1 cellular context compared by ENCODE assay signal in the genomic region with DNA sequence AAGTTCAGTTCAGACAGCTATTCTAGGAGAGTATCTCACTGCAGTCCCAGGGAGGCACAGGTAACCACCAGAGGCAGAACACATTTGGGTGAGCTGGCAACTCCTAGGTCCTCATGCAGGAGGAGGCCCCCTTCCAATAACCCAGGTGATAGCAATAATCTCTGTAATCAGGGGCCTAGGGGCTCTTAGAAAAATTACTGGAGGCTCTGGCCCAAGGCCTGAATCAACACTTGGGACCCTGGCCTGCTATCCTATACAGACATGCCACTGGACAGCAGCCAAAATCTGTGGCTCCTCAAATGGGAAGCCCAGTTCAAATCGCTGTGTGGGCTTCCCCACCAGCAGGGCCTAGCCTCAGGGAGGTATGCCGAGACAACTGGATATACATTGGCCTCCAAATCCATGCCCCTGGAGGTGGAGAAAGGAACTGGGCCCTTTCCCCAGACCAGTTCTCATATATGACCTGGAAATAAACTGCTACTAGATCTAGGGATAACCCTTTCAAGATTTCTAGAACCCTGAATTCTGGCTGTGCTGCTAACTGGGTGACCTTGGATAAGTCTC.
A peak's percentile ranks its signal among the peaks of the same experiment; 100 is the strongest.
TF ChIP-seq lines count a peak whose summit lies in the region.

No MANE protein-coding gene starts in this region.

TF ChIP-seq in HepG2, 621 proteins besides CTCF, POLR2A, EP300 and RAD21 (continued from another document):
- 0 out of 2 replicates have a peak, but pooled peaks have one; percentile 19 for TF ChIP-seq ZNF761 (CRISPR knock-in tag; conservative IDR thresholded peaks at IDR 0.05)
- TF ChIP-seq, protein P1, sequence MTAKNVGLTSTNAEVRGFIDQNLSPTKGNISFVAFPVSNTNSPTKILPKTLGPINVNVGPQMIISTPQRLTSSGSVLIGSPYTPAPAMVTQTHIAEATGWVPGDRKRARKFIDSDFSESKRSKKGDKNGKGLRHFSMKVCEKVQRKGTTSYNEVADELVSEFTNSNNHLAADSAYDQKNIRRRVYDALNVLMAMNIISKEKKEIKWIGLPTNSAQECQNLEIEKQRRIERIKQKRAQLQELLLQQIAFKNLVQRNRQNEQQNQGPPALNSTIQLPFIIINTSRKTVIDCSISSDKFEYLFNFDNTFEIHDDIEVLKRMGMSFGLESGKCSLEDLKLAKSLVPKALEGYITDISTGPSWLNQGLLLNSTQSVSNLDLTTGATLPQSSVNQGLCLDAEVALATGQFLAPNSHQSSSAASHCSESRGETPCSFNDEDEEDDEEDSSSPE (CRISPR knock-in tag; IDR thresholded peaks at IDR 0.05), result no peak
- TF ChIP-seq, protein P2, sequence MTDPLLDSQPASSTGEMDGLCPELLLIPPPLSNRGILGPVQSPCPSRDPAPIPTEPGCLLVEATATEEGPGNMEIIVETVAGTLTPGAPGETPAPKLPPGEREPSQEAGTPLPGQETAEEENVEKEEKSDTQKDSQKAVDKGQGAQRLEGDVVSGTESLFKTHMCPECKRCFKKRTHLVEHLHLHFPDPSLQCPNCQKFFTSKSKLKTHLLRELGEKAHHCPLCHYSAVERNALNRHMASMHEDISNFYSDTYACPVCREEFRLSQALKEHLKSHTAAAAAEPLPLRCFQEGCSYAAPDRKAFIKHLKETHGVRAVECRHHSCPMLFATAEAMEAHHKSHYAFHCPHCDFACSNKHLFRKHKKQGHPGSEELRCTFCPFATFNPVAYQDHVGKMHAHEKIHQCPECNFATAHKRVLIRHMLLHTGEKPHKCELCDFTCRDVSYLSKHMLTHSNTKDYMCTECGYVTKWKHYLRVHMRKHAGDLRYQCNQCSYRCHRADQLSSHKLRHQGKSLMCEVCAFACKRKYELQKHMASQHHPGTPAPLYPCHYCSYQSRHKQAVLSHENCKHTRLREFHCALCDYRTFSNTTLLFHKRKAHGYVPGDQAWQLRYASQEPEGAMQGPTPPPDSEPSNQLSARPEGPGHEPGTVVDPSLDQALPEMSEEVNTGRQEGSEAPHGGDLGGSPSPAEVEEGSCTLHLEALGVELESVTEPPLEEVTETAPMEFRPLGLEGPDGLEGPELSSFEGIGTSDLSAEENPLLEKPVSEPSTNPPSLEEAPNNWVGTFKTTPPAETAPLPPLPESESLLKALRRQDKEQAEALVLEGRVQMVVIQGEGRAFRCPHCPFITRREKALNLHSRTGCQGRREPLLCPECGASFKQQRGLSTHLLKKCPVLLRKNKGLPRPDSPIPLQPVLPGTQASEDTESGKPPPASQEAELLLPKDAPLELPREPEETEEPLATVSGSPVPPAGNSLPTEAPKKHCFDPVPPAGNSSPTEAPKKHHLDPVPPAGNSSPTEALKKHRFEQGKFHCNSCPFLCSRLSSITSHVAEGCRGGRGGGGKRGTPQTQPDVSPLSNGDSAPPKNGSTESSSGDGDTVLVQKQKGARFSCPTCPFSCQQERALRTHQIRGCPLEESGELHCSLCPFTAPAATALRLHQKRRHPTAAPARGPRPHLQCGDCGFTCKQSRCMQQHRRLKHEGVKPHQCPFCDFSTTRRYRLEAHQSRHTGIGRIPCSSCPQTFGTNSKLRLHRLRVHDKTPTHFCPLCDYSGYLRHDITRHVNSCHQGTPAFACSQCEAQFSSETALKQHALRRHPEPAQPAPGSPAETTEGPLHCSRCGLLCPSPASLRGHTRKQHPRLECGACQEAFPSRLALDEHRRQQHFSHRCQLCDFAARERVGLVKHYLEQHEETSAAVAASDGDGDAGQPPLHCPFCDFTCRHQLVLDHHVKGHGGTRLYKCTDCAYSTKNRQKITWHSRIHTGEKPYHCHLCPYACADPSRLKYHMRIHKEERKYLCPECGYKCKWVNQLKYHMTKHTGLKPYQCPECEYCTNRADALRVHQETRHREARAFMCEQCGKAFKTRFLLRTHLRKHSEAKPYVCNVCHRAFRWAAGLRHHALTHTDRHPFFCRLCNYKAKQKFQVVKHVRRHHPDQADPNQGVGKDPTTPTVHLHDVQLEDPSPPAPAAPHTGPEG (CRISPR knock-in tag; IDR thresholded peaks at IDR 0.05), result no peak
- TF ChIP-seq, protein P3, sequence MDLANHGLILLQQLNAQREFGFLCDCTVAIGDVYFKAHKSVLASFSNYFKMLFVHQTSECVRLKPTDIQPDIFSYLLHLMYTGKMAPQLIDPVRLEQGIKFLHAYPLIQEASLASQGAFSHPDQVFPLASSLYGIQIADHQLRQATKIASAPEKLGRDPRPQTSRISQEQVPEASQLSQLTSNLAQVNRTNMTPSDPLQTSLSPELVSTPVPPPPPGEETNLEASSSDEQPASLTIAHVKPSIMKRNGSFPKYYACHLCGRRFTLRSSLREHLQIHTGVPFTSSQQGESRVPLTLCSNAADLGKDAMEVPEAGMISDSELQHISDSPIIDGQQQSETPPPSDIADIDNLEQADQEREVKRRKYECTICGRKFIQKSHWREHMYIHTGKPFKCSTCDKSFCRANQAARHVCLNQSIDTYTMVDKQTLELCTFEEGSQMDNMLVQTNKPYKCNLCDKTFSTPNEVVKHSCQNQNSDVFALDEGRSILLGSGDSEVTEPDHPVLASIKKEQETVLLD (CRISPR knock-in tag; IDR thresholded peaks at IDR 0.05; ENCODE audit: low read depth), result no peak
- peak; percentile 93 for TF ChIP-seq ZFX (CRISPR knock-in tag; IDR thresholded peaks at IDR 0.05; ENCODE audit: low read depth)
- no peak for TF ChIP-seq GZF1 (CRISPR knock-in tag; IDR thresholded peaks at IDR 0.05)
- TF ChIP-seq, protein P4, sequence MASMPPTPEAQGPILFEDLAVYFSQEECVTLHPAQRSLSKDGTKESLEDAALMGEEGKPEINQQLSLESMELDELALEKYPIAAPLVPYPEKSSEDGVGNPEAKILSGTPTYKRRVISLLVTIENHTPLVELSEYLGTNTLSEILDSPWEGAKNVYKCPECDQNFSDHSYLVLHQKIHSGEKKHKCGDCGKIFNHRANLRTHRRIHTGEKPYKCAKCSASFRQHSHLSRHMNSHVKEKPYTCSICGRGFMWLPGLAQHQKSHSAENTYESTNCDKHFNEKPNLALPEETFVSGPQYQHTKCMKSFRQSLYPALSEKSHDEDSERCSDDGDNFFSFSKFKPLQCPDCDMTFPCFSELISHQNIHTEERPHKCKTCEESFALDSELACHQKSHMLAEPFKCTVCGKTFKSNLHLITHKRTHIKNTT (CRISPR knock-in tag; IDR thresholded peaks at IDR 0.05), result no peak
- TF ChIP-seq, protein P5, sequence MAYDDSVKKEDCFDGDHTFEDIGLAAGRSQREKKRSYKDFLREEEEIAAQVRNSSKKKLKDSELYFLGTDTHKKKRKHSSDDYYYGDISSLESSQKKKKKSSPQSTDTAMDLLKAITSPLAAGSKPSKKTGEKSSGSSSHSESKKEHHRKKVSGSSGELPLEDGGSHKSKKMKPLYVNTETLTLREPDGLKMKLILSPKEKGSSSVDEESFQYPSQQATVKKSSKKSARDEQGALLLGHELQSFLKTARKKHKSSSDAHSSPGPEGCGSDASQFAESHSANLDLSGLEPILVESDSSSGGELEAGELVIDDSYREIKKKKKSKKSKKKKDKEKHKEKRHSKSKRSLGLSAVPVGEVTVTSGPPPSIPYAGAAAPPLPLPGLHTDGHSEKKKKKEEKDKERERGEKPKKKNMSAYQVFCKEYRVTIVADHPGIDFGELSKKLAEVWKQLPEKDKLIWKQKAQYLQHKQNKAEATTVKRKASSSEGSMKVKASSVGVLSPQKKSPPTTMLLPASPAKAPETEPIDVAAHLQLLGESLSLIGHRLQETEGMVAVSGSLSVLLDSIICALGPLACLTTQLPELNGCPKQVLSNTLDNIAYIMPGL (CRISPR knock-in tag; IDR thresholded peaks at IDR 0.05; ENCODE audit: borderline replicate concordance in 1 of 2, low read depth in 1 of 2), result peak in 1 of 2 experiments; percentile 30; a peak in 1 of 4 replicates
- no peak for TF ChIP-seq ZFP1 (CRISPR knock-in tag; IDR thresholded peaks at IDR 0.05)
- TF ChIP-seq ZNF558 (CRISPR knock-in tag; IDR thresholded peaks at IDR 0.05; ENCODE audit: borderline replicate concordance), result 0 out of 2 replicates have a peak, but pooled peaks have one; percentile 44
- TF ChIP-seq, protein P6, sequence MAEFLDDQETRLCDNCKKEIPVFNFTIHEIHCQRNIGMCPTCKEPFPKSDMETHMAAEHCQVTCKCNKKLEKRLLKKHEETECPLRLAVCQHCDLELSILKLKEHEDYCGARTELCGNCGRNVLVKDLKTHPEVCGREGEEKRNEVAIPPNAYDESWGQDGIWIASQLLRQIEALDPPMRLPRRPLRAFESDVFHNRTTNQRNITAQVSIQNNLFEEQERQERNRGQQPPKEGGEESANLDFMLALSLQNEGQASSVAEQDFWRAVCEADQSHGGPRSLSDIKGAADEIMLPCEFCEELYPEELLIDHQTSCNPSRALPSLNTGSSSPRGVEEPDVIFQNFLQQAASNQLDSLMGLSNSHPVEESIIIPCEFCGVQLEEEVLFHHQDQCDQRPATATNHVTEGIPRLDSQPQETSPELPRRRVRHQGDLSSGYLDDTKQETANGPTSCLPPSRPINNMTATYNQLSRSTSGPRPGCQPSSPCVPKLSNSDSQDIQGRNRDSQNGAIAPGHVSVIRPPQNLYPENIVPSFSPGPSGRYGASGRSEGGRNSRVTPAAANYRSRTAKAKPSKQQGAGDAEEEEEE (CRISPR knock-in tag; IDR thresholded peaks at IDR 0.05; ENCODE audit: borderline replicate concordance), result no peak
- TF ChIP-seq, protein P7, sequence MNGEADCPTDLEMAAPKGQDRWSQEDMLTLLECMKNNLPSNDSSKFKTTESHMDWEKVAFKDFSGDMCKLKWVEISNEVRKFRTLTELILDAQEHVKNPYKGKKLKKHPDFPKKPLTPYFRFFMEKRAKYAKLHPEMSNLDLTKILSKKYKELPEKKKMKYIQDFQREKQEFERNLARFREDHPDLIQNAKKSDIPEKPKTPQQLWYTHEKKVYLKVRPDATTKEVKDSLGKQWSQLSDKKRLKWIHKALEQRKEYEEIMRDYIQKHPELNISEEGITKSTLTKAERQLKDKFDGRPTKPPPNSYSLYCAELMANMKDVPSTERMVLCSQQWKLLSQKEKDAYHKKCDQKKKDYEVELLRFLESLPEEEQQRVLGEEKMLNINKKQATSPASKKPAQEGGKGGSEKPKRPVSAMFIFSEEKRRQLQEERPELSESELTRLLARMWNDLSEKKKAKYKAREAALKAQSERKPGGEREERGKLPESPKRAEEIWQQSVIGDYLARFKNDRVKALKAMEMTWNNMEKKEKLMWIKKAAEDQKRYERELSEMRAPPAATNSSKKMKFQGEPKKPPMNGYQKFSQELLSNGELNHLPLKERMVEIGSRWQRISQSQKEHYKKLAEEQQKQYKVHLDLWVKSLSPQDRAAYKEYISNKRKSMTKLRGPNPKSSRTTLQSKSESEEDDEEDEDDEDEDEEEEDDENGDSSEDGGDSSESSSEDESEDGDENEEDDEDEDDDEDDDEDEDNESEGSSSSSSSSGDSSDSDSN (CRISPR knock-in tag; IDR thresholded peaks at IDR 0.05), result peak; percentile 61; the same call in 1 of the 2 replicates
- TF ChIP-seq, protein P8, sequence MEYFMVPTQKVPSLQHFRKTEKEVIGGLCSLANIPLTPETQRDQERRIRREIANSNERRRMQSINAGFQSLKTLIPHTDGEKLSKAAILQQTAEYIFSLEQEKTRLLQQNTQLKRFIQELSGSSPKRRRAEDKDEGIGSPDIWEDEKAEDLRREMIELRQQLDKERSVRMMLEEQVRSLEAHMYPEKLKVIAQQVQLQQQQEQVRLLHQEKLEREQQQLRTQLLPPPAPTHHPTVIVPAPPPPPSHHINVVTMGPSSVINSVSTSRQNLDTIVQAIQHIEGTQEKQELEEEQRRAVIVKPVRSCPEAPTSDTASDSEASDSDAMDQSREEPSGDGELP (IDR thresholded peaks at IDR 0.05; ENCODE audit: borderline replicate concordance, low read depth), result peak; percentile 23; the same call in 1 of the 2 replicates
